ENCODE assay signal across 10 cellular contexts in the genomic region with DNA sequence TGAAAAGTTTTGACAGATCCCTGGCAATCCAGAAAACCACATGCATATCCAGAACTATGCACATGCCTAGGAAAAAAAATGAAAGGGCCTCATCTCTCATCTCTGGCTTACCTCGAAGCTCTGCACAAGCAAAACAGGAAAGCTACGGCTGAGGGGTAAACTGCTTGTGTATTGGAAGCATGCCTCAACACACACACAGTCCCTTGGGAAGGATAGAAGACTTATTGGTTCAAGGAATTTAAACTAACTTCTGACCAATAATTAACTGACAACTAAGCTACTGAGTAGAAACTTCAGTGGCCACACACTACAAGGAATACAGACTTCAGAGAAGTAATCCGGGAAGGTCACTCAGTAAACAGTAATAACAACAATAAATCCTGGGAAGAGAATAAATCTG.
"Had no signal": no experiment of that assay in that cellular context is flagged by ENCODE, and none has a peak within 500 bp of the region (broad histone marks: within the 10 kb centered on the region; RNA-seq: fewer than 3 reads in every experiment).

No MANE protein-coding gene starts in this region.

- H3K4me3 Mint-ChIP-seq: GM23338, H9, HFFc6 had no signal

- H3K4me3 ChIP-seq: GM23248, GM23338, HAP-1 had no signal

- H3K4me1 ChIP-seq: HAP-1 had no signal

- H3K27ac ChIP-seq: GM23248 had no signal

- DNase-seq: GM23248, GOT3, H7, H9, HCEC 1CT, HFFc6 had no signal

- H3K9me3 ChIP-seq: HAP-1 had no signal

- FAIRE-seq: H1, H54 had no signal

- H3K27ac Mint-ChIP-seq: GM23338, H9, HFFc6 had no signal

- H3K9ac ChIP-seq: GM23248 had no signal

- H3K36me3 ChIP-seq: HAP-1 had no signal
